20 cellular contexts compared by ENCODE assay signal in the genomic region with DNA sequence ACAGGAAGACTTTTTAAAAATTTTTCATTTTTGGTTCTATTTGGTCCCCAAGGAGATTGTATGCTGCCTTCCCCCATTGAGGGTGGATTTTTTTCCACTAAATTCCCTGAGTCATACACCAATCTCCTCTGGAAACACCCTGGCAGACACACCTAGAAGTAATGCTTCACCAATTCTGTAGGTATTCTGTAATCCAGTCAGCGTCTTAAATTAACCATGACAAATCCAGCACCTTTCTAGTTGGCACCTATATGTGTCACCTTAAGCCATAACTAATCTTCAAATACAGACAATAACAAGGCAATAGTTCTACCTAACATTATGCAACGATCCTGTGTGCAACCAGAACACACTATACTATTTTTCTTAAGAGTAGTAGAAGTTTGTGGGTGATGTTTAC.
DNase-seq lines count a peak whose midpoint lies in the region; ATAC-seq, FAIRE-seq and TF ChIP-seq lines count a peak whose summit lies in the region.
"Had no signal": no experiment of that assay in that cellular context is flagged by ENCODE, and none has a peak within 500 bp of the region (broad histone marks: within the 10 kb centered on the region; RNA-seq: fewer than 3 reads in every experiment).

No MANE protein-coding gene starts in this region.

- no peak for FAIRE-seq in bronchial epithelial cell (lab: Jason Lieb, UNC)
- FAIRE-seq in pancreas (lab: Jason Lieb, UNC): no peak
- FAIRE-seq: A204.1, G401.6, GM12891 had no signal

- no peak for TF ChIP-seq CTCF in bronchial epithelial cell (IDR thresholded peaks at IDR 0.05; ENCODE audit: insufficient read depth, low read length, severe bottlenecking)
- TF ChIP-seq CTCF in pancreas (IDR thresholded peaks at IDR 0.05): no peak

- peak overlapping the region in 3 of 4 donors; percentile 5 to 60 (median 54) for H3K27ac ChIP-seq in pancreas
- H3K27ac ChIP-seq: BLaER1 had no signal

- H3K4me3 ChIP-seq in bronchial epithelial cell (ENCODE audit: low read depth, low read length) (no peak overlapping the region), pancreas (no peak overlapping the region)
- H3K4me3 ChIP-seq: BLaER1 had no signal

- no peaks in the 10 kb centered on the region for H3K9me3 ChIP-seq in pancreas
- H3K9me3 ChIP-seq: BE2C, BLaER1 had no signal

- 47 to 53% methylated on average over 2 of the region's 2 CpGs for WGBS in pancreas, 2 donors

- H3K27me3 ChIP-seq in bronchial epithelial cell (ENCODE audit: control insufficient read depth, insufficient read depth, low read length) (no peaks in the 10 kb centered on the region), pancreas (no peaks in the 10 kb centered on the region)
- H3K27me3 ChIP-seq: BE2C, BLaER1 had no signal

- H3K4me1 ChIP-seq in pancreas: peaks cover 3 to 13% (median 7%) of the 10 kb centered on the region in 3 donors
- H3K4me1 ChIP-seq: BE2C, BLaER1 had no signal

- DNase-seq in bronchial epithelial cell (ENCODE audit: low read depth) (peak; percentile 0), pancreas (no peak), Right ventricle myocardium superior (no peak), DMS 273 (lab: John Stamatoyannopoulos, UW; ENCODE audit: unreplicated experiment) (no peak), medulla oblongata (ENCODE audit: extremely low spot score) (no peak)
- DNase-seq: 8988T; ACHN; BE2C; C1 segment of cervical spinal cord; CD4-positive, alpha-beta memory T cell; CD4-positive, CD25-positive, alpha-beta regulatory T cell; CD8-positive, alpha-beta memory T cell; COR-L47; DMS79 treated with DMSO at 0.1 percent for 48 hours; GF-D8 had no signal

- intact Hi-C loops in pancreas (cut with DNase I) (no loop called here), Right ventricle myocardium superior (cut with DNase I) (no loop called here)

- peak; percentile 97 for ATAC-seq in esophagus mucosa
- peak in 2 of 4 donors; percentile 18 to 43 for ATAC-seq in pancreas
- ATAC-seq in Right ventricle myocardium superior (ENCODE audit: poor library complexity): no peak

- H3K36me3 ChIP-seq in bronchial epithelial cell (ENCODE audit: control insufficient read depth, insufficient read depth, low read length) (no peaks in the 10 kb centered on the region), pancreas (no peaks in the 10 kb centered on the region)
- H3K36me3 ChIP-seq: BE2C, BLaER1 had no signal
